Comparison of ENCODE assay signal across 1 cellular context in genomic region chr2:187435078-187435477, GRCh38.
TF ChIP-seq lines count a peak whose summit lies in the region.

No MANE protein-coding gene starts in this region.

TF ChIP-seq in SK-N-SH treated with all-trans-retinoic acid at 6 μM for 48 hours, 23 proteins besides CTCF, POLR2A, EP300 and RAD21 (continued from another document):
- no peak for TF ChIP-seq PATZ1 (CRISPR knock-in tag; IDR thresholded peaks at IDR 0.05; ENCODE audit: borderline replicate concordance)
- TF ChIP-seq CSRNP3 (CRISPR knock-in tag; IDR thresholded peaks at IDR 0.05) = no peak
- no peak for TF ChIP-seq ESRRG (CRISPR knock-in tag; IDR thresholded peaks at IDR 0.05)
- TF ChIP-seq ZNF70 (CRISPR knock-in tag; IDR thresholded peaks at IDR 0.05) = no peak
- no peak for TF ChIP-seq ZNF565 (CRISPR knock-in tag; conservative IDR thresholded peaks at IDR 0.05; ENCODE audit: low read depth)
- no peak for TF ChIP-seq PPARA (CRISPR knock-in tag; IDR thresholded peaks at IDR 0.05; ENCODE audit: borderline replicate concordance)
- TF ChIP-seq ZFP3 (CRISPR knock-in tag; IDR thresholded peaks at IDR 0.05) = no peak
